Comparison of ENCODE assay signal across 26 cellular contexts in genomic region chr14:33768458-33768830, GRCh38.
DNase-seq lines count a peak whose midpoint lies in the region; FAIRE-seq and TF ChIP-seq lines count a peak whose summit lies in the region.
"Had no signal": no experiment of that assay in that cellular context is flagged by ENCODE, and none has a peak within 500 bp of the region (broad histone marks: within the 10 kb centered on the region; RNA-seq: fewer than 3 reads in every experiment).

No MANE protein-coding gene starts in this region.

- peaks cover 22% of the 10 kb centered on the region for H3F3A ChIP-seq in smooth muscle cell (ENCODE audit: low read depth)

- no peak overlapping the region for H3K9ac ChIP-seq in astrocyte (ENCODE audit: low read length)
- peak overlapping the region; percentile 12 for H3K9ac ChIP-seq in smooth muscle cell (ENCODE audit: low read depth)

- no peaks in the 10 kb centered on the region for H3K9me3 Mint-ChIP-seq in astrocyte (ENCODE audit: unreplicated experiment)
- H3K9me3 Mint-ChIP-seq: memory B cell; stimulated activated naive B cell treated with anti-CD40 and anti-IgM and Interleukin-4, amounts not matched to agents 10 μg/mL and 1 μg/mL and 100 μg/mL, for 72 hours had no signal

- H4K20me1 ChIP-seq in astrocyte (ENCODE audit: insufficient read depth, low read length) = no peaks in the 10 kb centered on the region
- H4K20me1 ChIP-seq in smooth muscle cell (ENCODE audit: low read depth) = no peaks in the 10 kb centered on the region

- TF ChIP-seq CTCF in astrocyte (IDR thresholded peaks at IDR 0.05; ENCODE audit: insufficient read depth, low read depth, low read length) (no peak), fibroblast of pulmonary artery (IDR thresholded peaks at IDR 0.05; ENCODE audit: low read length, missing control alignments) (no peak), smooth muscle cell (IDR thresholded peaks at IDR 0.05; ENCODE audit: borderline replicate concordance, insufficient read depth, poor library complexity, severe bottlenecking) (no peak)

- H3K27ac ChIP-seq in astrocyte (ENCODE audit: low read depth, low read length) (no peak overlapping the region), smooth muscle cell (ENCODE audit: low read depth) (peak overlapping the region; percentile 87)
- H3K27ac ChIP-seq: cardiac muscle cell, foreskin keratinocyte, SJCRH30, thoracic aorta had no signal

- FAIRE-seq in astrocyte (lab: Jason Lieb, UNC) = peak; percentile 29
- FAIRE-seq: H54 had no signal

- H3K9me3 ChIP-seq in astrocyte (ENCODE audit: insufficient read depth, low read depth, low read length) (no peaks in the 10 kb centered on the region), smooth muscle cell (replicated peaks; ENCODE audit: low read depth) (no peaks in the 10 kb centered on the region)
- H3K9me3 ChIP-seq: heart right ventricle, SJCRH30, thoracic aorta had no signal

- peaks cover 8% of the 10 kb centered on the region for H3K4me1 ChIP-seq in astrocyte (ENCODE audit: insufficient read depth, low read length)
- H3K4me1 ChIP-seq in smooth muscle cell (ENCODE audit: low read depth) = peaks cover 51% of the 10 kb centered on the region
- H3K4me1 ChIP-seq: foreskin keratinocyte had no signal

- H3K36me3 ChIP-seq in astrocyte (ENCODE audit: insufficient read depth, low read length) = no peaks in the 10 kb centered on the region
- no peaks in the 10 kb centered on the region for H3K36me3 ChIP-seq in smooth muscle cell (ENCODE audit: low read depth)
- H3K36me3 ChIP-seq: cardiac muscle cell, heart right ventricle, SJCRH30, thoracic aorta had no signal

- H3K4me2 ChIP-seq in astrocyte (ENCODE audit: low read length) (no peak overlapping the region), smooth muscle cell (peak overlapping the region; percentile 11)

- no peaks in the 10 kb centered on the region for H3K27me3 Mint-ChIP-seq in astrocyte (ENCODE audit: low read depth, unreplicated experiment)
- H3K27me3 Mint-ChIP-seq: stimulated activated naive B cell treated with anti-CD40 and anti-IgM and Interleukin-4, amounts not matched to agents 10 μg/mL and 1 μg/mL and 100 μg/mL, for 72 hours had no signal

- H3K79me2 ChIP-seq in astrocyte (ENCODE audit: insufficient read depth, low read length) = no peaks in the 10 kb centered on the region
- H3K79me2 ChIP-seq in smooth muscle cell (ENCODE audit: low read depth) = no peaks in the 10 kb centered on the region

- H3K27me3 ChIP-seq in astrocyte (ENCODE audit: insufficient read depth, low read length) (no peaks in the 10 kb centered on the region), smooth muscle cell (ENCODE audit: low read depth) (no peaks in the 10 kb centered on the region)
- H3K27me3 ChIP-seq: cardiac muscle cell, heart right ventricle, SJCRH30 had no signal

- WGBS in smooth muscle cell (ENCODE audit: low lambda C conversion rate) = 96% methylated on average over 1 of the region's 1 CpG

- H3K4me3 ChIP-seq in astrocyte (ENCODE audit: insufficient read depth, low read depth, low read length) (no peak overlapping the region), fibroblast of pulmonary artery (replicated peaks; ENCODE audit: low read depth, low read length) (no peak overlapping the region), smooth muscle cell (no peak overlapping the region)
- H3K4me3 ChIP-seq: cardiac muscle cell, heart right ventricle, SJCRH30, thoracic aorta had no signal

- no peak overlapping the region for H3K27ac Mint-ChIP-seq in astrocyte (ENCODE audit: unreplicated experiment)
- H3K27ac Mint-ChIP-seq: activated CD4-positive, alpha-beta T cell treated with anti-CD3 and anti-CD28 coated beads for 36 hours; memory B cell; stimulated activated naive B cell treated with anti-CD40 and anti-IgM and Interleukin-4, amounts not matched to agents 10 μg/mL and 1 μg/mL and 100 μg/mL, for 72 hours; T-helper 17 cell had no signal

- H3K4me1 Mint-ChIP-seq in astrocyte (ENCODE audit: low read depth, unreplicated experiment) = peaks cover 20% of the 10 kb centered on the region
- H3K4me1 Mint-ChIP-seq: activated CD4-positive, alpha-beta T cell treated with anti-CD3 and anti-CD28 coated beads for 36 hours; memory B cell; T-helper 17 cell had no signal

- no peak overlapping the region for H3K4me3 Mint-ChIP-seq in astrocyte (ENCODE audit: unreplicated experiment)
- H3K4me3 Mint-ChIP-seq: activated CD4-positive, alpha-beta T cell treated with anti-CD3 and anti-CD28 coated beads for 36 hours; memory B cell; stimulated activated naive B cell treated with anti-CD40 and anti-IgM and Interleukin-4, amounts not matched to agents 10 μg/mL and 1 μg/mL and 100 μg/mL, for 72 hours; T-helper 17 cell had no signal

- H2AFZ ChIP-seq in astrocyte (ENCODE audit: low read depth, low read length) (no peak overlapping the region), smooth muscle cell (ENCODE audit: low read depth) (peak overlapping the region; percentile 35)

- peak; percentile 20 for DNase-seq in GM04503 (ENCODE audit: low read depth)
- DNase-seq in astrocyte (ENCODE audit: low read depth) = no peak
- peak; percentile 80 for DNase-seq in fibroblast of pulmonary artery (ENCODE audit: low read depth)
- DNase-seq in smooth muscle cell (lab: John Stamatoyannopoulos, UW; ENCODE audit: unreplicated experiment) = no peak
- DNase-seq in DMS 273 (lab: John Stamatoyannopoulos, UW; ENCODE audit: unreplicated experiment) = no peak
- DNase-seq in NCI-H82 treated with DMSO at 0.1 percent for 48 hours (lab: John Stamatoyannopoulos, UW; ENCODE audit: unreplicated experiment) = no peak
- DNase-seq in activated effector memory CD4-positive, alpha-beta T cell treated with anti-CD3 and anti-CD28 coated beads, Interleukin-2, amount 50 U/mL, for 16 hours = no peak
- DNase-seq: activated CD4-positive, alpha-beta T cell treated with anti-CD3 and anti-CD28 coated beads for 36 hours; activated T-cell treated with anti-CD3 and anti-CD28 coated beads, Interleukin-2, amount 50 U/mL, for 1 hour; DMS53; foreskin keratinocyte; heart right ventricle; KBM-7; left cardiac atrium; NCI-H2171; NCI-H524 treated with DMSO at 0.1 percent for 48 hours; occipital lobe; retina; SJCRH30; stimulated activated CD4-positive, alpha-beta T cell treated with anti-CD3 and anti-CD28 coated beads, Interleukin-4, amount 100 ng/mL, for 24 hours; stimulated activated naive B cell treated with anti-CD40 and anti-IgM and Interleukin-4, amounts not matched to agents 10 μg/mL and 1 μg/mL and 100 μg/mL, for 72 hours; T-helper 17 cell had no signal

- no peaks in the 10 kb centered on the region for H3K36me3 Mint-ChIP-seq in astrocyte (ENCODE audit: low read depth, unreplicated experiment)
- H3K36me3 Mint-ChIP-seq: memory B cell; stimulated activated naive B cell treated with anti-CD40 and anti-IgM and Interleukin-4, amounts not matched to agents 10 μg/mL and 1 μg/mL and 100 μg/mL, for 72 hours had no signal

Comparison
In these comparisons a context has a peak if more than half of its experiments do, and no peak if none do; other contexts are left out.
1. DNase-seq: peak in GM04503 (single experiment) and fibroblast of pulmonary artery (single experiment); none in astrocyte (single experiment), smooth muscle cell (single experiment), DMS 273 (single experiment), NCI-H82 treated with DMSO at 0.1 percent for 48 hours (single experiment) and activated effector memory CD4-positive, alpha-beta T cell treated with anti-CD3 and anti-CD28 coated beads, Interleukin-2, amount 50 U/mL, for 16 hours (single experiment).